16 cellular contexts compared by ENCODE assay signal in the genomic region with DNA sequence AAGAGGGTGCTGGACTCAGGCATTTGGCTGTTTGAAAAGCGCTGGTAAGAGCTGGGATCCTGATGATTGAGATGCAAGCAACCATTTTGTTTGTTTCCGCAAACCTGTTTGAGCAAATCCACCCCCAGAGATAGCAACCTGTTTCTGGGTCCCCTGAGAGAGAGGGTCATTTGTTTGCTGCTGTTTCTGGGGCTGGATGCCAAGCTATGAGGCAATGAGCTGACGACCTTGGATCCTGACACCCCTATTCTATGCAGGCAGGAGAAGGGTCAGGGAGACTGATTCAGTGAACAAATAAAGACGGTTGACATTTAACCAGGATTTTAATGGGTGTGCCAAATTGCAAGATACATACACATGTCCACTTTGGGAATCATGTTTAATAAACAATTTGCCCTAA. TPM values are rescaled to one million over a fixed set of nuclear protein-coding genes. Genes with fewer than 3 reads are reported as not detected.
DNase-seq lines count a peak whose midpoint lies in the region; TF ChIP-seq lines count a peak whose summit lies in the region.
"Had no signal": no experiment of that assay in that cellular context is flagged by ENCODE, and none has a peak within 500 bp of the region (broad histone marks: within the 10 kb centered on the region; RNA-seq: fewer than 3 reads in every experiment).

No MANE protein-coding gene starts in this region.

- peaks cover 12% of the 10 kb centered on the region for H3K27me3 Mint-ChIP-seq in activated T-helper 1 cell treated with anti-CD3 and anti-CD28 coated beads, Interleukin-12 subunit alpha, Interleukin-12 subunit beta, Interleukin-2, Interleukin-4 antibody, amounts not matched to agents 30 ng/mL and 10 ng/mL and 1 ng/mL, durations not matched to agents 14 hours and 24 hours and 36 hours (ENCODE audit: insufficient read depth)

- peak overlapping the region in 58 of 59 donors; percentile 5 to 98 (median 95) for H3K27ac ChIP-seq in dorsolateral prefrontal cortex
- H3K27ac ChIP-seq: BLaER1 treated with 17β-estradiol and CSF1 and Interleukin-3, amounts not matched to agents 10 nM and 100 nM; SJCRH30 had no signal

- TF ChIP-seq CTCF in dorsolateral prefrontal cortex (IDR thresholded peaks at IDR 0.05 in 54 of 56, conservative IDR thresholded peaks at IDR 0.05 in 2 of 56; ENCODE audit: low read depth in 1 of 56, partially characterized antibody in 56 of 56) (no peak), GM10248 (IDR thresholded peaks at IDR 0.05; ENCODE audit: control extremely low read depth, extremely low read depth, low read depth, missing control alignments) (no peak)

- POLR2A ChIA-PET in GM10248 (lab: Yijun Ruan, JAX) = no interaction called here

- no peaks in the 10 kb centered on the region for H3K9me3 Mint-ChIP-seq in activated T-helper 1 cell treated with anti-CD3 and anti-CD28 coated beads, Interleukin-12 subunit alpha, Interleukin-12 subunit beta, Interleukin-2, Interleukin-4 antibody, amounts not matched to agents 30 ng/mL and 10 ng/mL and 1 ng/mL, durations not matched to agents 14 hours and 24 hours and 36 hours
- H3K9me3 Mint-ChIP-seq: CD8-positive, alpha-beta T cell had no signal

- H3K4me3 Mint-ChIP-seq in activated T-helper 1 cell treated with anti-CD3 and anti-CD28 coated beads, Interleukin-12 subunit alpha, Interleukin-12 subunit beta, Interleukin-2, Interleukin-4 antibody, amounts not matched to agents 30 ng/mL and 10 ng/mL and 1 ng/mL, durations not matched to agents 14 hours and 24 hours and 36 hours = no peak overlapping the region
- H3K4me3 Mint-ChIP-seq: CD8-positive, alpha-beta T cell had no signal

- intact Hi-C loops in dorsolateral prefrontal cortex (cut with DNase I) = no loop called here
- intact Hi-C loops in activated T-helper 1 cell treated with anti-CD3 and anti-CD28 coated beads, Interleukin-12 subunit alpha, Interleukin-12 subunit beta, Interleukin-2, Interleukin-4 antibody, amounts not matched to agents 30 ng/mL and 10 ng/mL and 1 ng/mL, durations not matched to agents 14 hours and 24 hours and 36 hours (cut with micrococcal nuclease) = no loop called here

- DNase-seq in NCI-H2171 treated with DMSO at 0.1 percent for 48 hours (lab: John Stamatoyannopoulos, UW) = peak; percentile 49
- DNase-seq in NCI-H2171 (lab: John Stamatoyannopoulos, UW) = no peak
- no peak for DNase-seq in dorsolateral prefrontal cortex
- DNase-seq in mucosa of gallbladder (ENCODE audit: low spot score) = peak; percentile 88
- DNase-seq in activated T-helper 1 cell treated with anti-CD3 and anti-CD28 coated beads, Interleukin-12 subunit alpha, Interleukin-12 subunit beta, Interleukin-2, Interleukin-4 antibody, amounts not matched to agents 30 ng/mL and 10 ng/mL and 1 ng/mL, durations not matched to agents 14 hours and 24 hours and 36 hours (ENCODE audit: low spot score) = no peak
- no peak for DNase-seq in ureter (ENCODE audit: low spot score)
- no peak for DNase-seq in activated effector memory CD4-positive, alpha-beta T cell treated with anti-CD3 and anti-CD28 coated beads, Interleukin-2, amount 50 U/mL, for 16 hours
- DNase-seq in GM10248 (ENCODE audit: extremely low spot score) = no peak
- DNase-seq: CD8-positive, alpha-beta T cell; DMS79; NCI-H187 treated with DMSO at 0.1 percent for 48 hours; NCI-H446; SJCRH30 had no signal

- CTCF ChIA-PET in GM10248 (lab: Yijun Ruan, JAX) = interaction anchor here (1.1 to 1.8 kb wide), 3 partner anchors 18 to 57 kb away, joined by 3 to 5 read pairs (median 3); no protein-coding TSS in a partner anchor

- no peaks in the 10 kb centered on the region for H3K27me3 ChIP-seq in dorsolateral prefrontal cortex
- H3K27me3 ChIP-seq: BLaER1 treated with 17β-estradiol and CSF1 and Interleukin-3, amounts not matched to agents 10 nM and 100 nM had no signal

- no peak overlapping the region for H3K27ac Mint-ChIP-seq in activated T-helper 1 cell treated with anti-CD3 and anti-CD28 coated beads, Interleukin-12 subunit alpha, Interleukin-12 subunit beta, Interleukin-2, Interleukin-4 antibody, amounts not matched to agents 30 ng/mL and 10 ng/mL and 1 ng/mL, durations not matched to agents 14 hours and 24 hours and 36 hours
- H3K27ac Mint-ChIP-seq: CD8-positive, alpha-beta T cell had no signal

- H3K4me1 Mint-ChIP-seq in activated T-helper 1 cell treated with anti-CD3 and anti-CD28 coated beads, Interleukin-12 subunit alpha, Interleukin-12 subunit beta, Interleukin-2, Interleukin-4 antibody, amounts not matched to agents 30 ng/mL and 10 ng/mL and 1 ng/mL, durations not matched to agents 14 hours and 24 hours and 36 hours (ENCODE audit: low read depth) = no peaks in the 10 kb centered on the region

- no peaks in the 10 kb centered on the region for H3K36me3 Mint-ChIP-seq in activated T-helper 1 cell treated with anti-CD3 and anti-CD28 coated beads, Interleukin-12 subunit alpha, Interleukin-12 subunit beta, Interleukin-2, Interleukin-4 antibody, amounts not matched to agents 30 ng/mL and 10 ng/mL and 1 ng/mL, durations not matched to agents 14 hours and 24 hours and 36 hours (ENCODE audit: low read depth)
- H3K36me3 Mint-ChIP-seq: CD8-positive, alpha-beta T cell had no signal

- peak overlapping the region in 37 of 59 donors; percentile 1 to 90 (median 27) for H3K4me3 ChIP-seq in dorsolateral prefrontal cortex
- H3K4me3 ChIP-seq: BLaER1 treated with 17β-estradiol and CSF1 and Interleukin-3, amounts not matched to agents 10 nM and 100 nM; HAP-1; SJCRH30 had no signal

RNA-seq across cellular contexts. Expression of gene SLC6A1, which starts 9.9 kb away (rescaled TPM):
- total RNA-seq in dorsolateral prefrontal cortex = 100 to 1,000 TPM; 127 to 356 (median 209) TPM
- total RNA-seq in mucosa of gallbladder = 7.4 TPM
- total RNA-seq in activated T-helper 1 cell treated with anti-CD3 and anti-CD28 coated beads, Interleukin-12 subunit alpha, Interleukin-12 subunit beta, Interleukin-2, Interleukin-4 antibody, amounts not matched to agents 30 ng/mL and 10 ng/mL and 1 ng/mL, durations not matched to agents 14 hours and 24 hours and 36 hours = not detected in 2 replicates
- 4.0 TPM for total RNA-seq in ureter
- total RNA-seq: A673; CD8-positive, alpha-beta T cell; SJCRH30 had no signal

Comparison
In these comparisons a context has a peak if more than half of its experiments do, and no peak if none do; other contexts are left out.
1. DNase-seq: peak in NCI-H2171 treated with DMSO at 0.1 percent for 48 hours (single experiment) and mucosa of gallbladder (single experiment); none in NCI-H2171 (single experiment), dorsolateral prefrontal cortex (0 of 10), activated T-helper 1 cell treated with anti-CD3 and anti-CD28 coated beads, Interleukin-12 subunit alpha, Interleukin-12 subunit beta, Interleukin-2, Interleukin-4 antibody, amounts not matched to agents 30 ng/mL and 10 ng/mL and 1 ng/mL, durations not matched to agents 14 hours and 24 hours and 36 hours (single experiment), ureter (single experiment), activated effector memory CD4-positive, alpha-beta T cell treated with anti-CD3 and anti-CD28 coated beads, Interleukin-2, amount 50 U/mL, for 16 hours (single experiment) and GM10248 (single experiment).
2. RNA of gene SLC6A1, which starts 9.9 kb away (total RNA-seq): 127 to 356 TPM in dorsolateral prefrontal cortex; 7.4 TPM in mucosa of gallbladder (single experiment), 4.0 TPM in ureter (single experiment) and not detected in activated T-helper 1 cell treated with anti-CD3 and anti-CD28 coated beads, Interleukin-12 subunit alpha, Interleukin-12 subunit beta, Interleukin-2, Interleukin-4 antibody, amounts not matched to agents 30 ng/mL and 10 ng/mL and 1 ng/mL, durations not matched to agents 14 hours and 24 hours and 36 hours; every median in the first group is over 10 times any median in the second.